ENCODE assay signal across 8 cellular contexts in the genomic region with DNA sequence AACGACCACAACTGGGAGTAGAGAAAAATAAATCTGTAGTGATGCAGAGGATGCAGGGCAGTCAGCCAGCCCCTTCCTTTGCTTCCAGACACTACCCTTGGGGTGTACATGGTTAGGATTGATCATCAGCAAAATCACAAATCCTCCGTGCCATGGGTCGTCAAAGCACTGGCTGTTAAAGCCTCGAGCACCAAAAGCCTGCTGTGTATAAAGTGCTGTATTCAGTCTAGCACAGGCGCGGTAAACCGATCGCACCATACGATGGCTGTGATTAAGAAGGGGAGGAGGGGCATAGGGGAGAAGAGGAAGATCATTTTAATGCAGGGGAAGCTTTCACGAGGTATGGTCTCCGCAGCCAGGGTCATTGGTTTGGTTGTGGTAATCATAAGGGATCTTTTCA.
"Had no signal": no experiment of that assay in that cellular context is flagged by ENCODE, and none has a peak within 500 bp of the region (broad histone marks: within the 10 kb centered on the region; RNA-seq: fewer than 3 reads in every experiment).

No MANE protein-coding gene starts in this region.

- H3K4me1 Mint-ChIP-seq: GM23338, H9 had no signal

- H3K9me3 Mint-ChIP-seq: GM23338 had no signal

- H3K27ac Mint-ChIP-seq: GM23338, H9, HFFc6 had no signal

- H3K4me3 Mint-ChIP-seq: GM23338, H9, HFFc6 had no signal

- ATAC-seq: GM23338, HCT116 had no signal

- DNase-seq: GM23248, GOT3, H7, H9, HCEC 1CT, HFFc6 had no signal
